In the genomic region with DNA sequence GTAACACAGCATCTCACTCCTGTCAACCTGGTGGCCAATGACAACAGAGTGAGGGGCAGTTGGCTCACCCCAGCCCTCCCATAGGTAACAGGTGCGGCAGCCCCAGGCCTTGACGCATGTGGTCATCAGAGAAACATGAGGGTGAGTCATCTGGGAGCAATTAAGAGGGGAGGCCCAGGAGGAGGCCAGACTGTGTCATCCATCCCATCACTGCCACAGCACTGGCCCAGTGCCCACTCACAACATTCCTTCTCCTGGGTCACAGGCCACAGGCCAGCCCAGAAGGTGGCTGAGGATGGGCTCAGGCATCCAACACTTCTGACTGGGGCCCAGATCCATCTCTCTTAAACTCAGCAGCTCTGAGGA, we compare ENCODE assay signal across 1 cellular context.
TF ChIP-seq lines count a peak whose summit lies in the region.

No MANE protein-coding gene starts in this region.

TF ChIP-seq in HEK293, 187 proteins besides CTCF, POLR2A, EP300 and RAD21 (continued from another document):
- TF ChIP-seq ZNF10 (tag by site-specific recombination; IDR thresholded peaks at IDR 0.05) (peak; percentile 52; the same call in 1 of the 2 replicates), ZEB2 (tag by site-specific recombination; IDR thresholded peaks at IDR 0.05) (peak; percentile 69), ZNF596 (tag by site-specific recombination; IDR thresholded peaks at IDR 0.05) (no peak), ZNF184 (tag by site-specific recombination; IDR thresholded peaks at IDR 0.05) (0 out of 2 replicates have a peak, but pooled peaks have one; percentile 28), YY2 (tag by site-specific recombination; IDR thresholded peaks at IDR 0.05) (no peak), ZNF174 (tag by site-specific recombination; IDR thresholded peaks at IDR 0.05) (no peak), ZNF585B (tag by site-specific recombination; IDR thresholded peaks at IDR 0.05) (no peak), ZNF560 (tag by site-specific recombination; IDR thresholded peaks at IDR 0.05; ENCODE audit: borderline replicate concordance) (no peak)
